14 cellular contexts compared by ENCODE assay signal in genomic region chr3:171860830-171861535, GRCh38. TPM values are rescaled to one million over a fixed set of nuclear protein-coding genes. Genes with fewer than 3 reads are reported as not detected.
DNase-seq lines count a peak whose midpoint lies in the region; TF ChIP-seq lines count a peak whose summit lies in the region.
"Had no signal": no experiment of that assay in that cellular context is flagged by ENCODE, and none has a peak within 500 bp of the region (broad histone marks: within the 10 kb centered on the region; RNA-seq: fewer than 3 reads in every experiment).

No MANE protein-coding gene starts in this region.

- H4K91ac ChIP-seq in neuronal stem cell (ENCODE audit: low read depth, low read length, poor library complexity), result no peak overlapping the region

- peaks cover 0 to 3% of the 10 kb centered on the region in 2 donors for H3K9me3 ChIP-seq in neuronal stem cell (replicated peaks in 1 of 2; ENCODE audit: control insufficient read depth in 2 of 2, insufficient read depth in 1 of 2, low read depth in 1 of 2, low read length in 2 of 2)
- H3K9me3 ChIP-seq: BE2C had no signal

- H3K9ac ChIP-seq in neuronal stem cell (ENCODE audit: low read depth, low read length, poor library complexity), result no peak overlapping the region

- no peaks in the 10 kb centered on the region for H3K79me1 ChIP-seq in neuronal stem cell (ENCODE audit: low read depth, low read length)

- H2BK15ac ChIP-seq in neuronal stem cell (ENCODE audit: low read length), result no peak overlapping the region

- H3K14ac ChIP-seq in neuronal stem cell (ENCODE audit: low read length), result no peak overlapping the region

- POLR2A ChIA-PET in BJ (lab: Charles Lee), result interaction anchor here (0.6 kb wide), 1 partner anchor 176 kb away, joined by 4 read pairs; no protein-coding TSS in a partner anchor

- H2AK5ac ChIP-seq in neuronal stem cell (ENCODE audit: low read depth, low read length), result no peak overlapping the region

- peak overlapping the region; percentile 42 for H2AFZ ChIP-seq in neuronal stem cell (ENCODE audit: low read length)

- peaks cover 4 to 6% of the 10 kb centered on the region in 2 donors for H3K4me1 ChIP-seq in neuronal stem cell (ENCODE audit: control insufficient read depth in 2 of 2, insufficient read depth in 1 of 2, low read depth in 1 of 2, low read length in 2 of 2)
- H3K4me1 ChIP-seq: BE2C had no signal

- no peak overlapping the region for H3K27ac ChIP-seq in neuronal stem cell (replicated peaks; ENCODE audit: low read length)

- no peak overlapping the region for H2BK5ac ChIP-seq in neuronal stem cell (ENCODE audit: low read length)

- H3K18ac ChIP-seq in neuronal stem cell (ENCODE audit: low read length), result no peak overlapping the region

- no peak for TF ChIP-seq POLR2A in erythroblast (IDR thresholded peaks at IDR 0.05; ENCODE audit: low read length)

- H3K23ac ChIP-seq in neuronal stem cell (ENCODE audit: low read depth, low read length, poor library complexity), result no peak overlapping the region

- H3K36me3 ChIP-seq in BJ (ENCODE audit: control insufficient read depth, insufficient read depth, low read length) (no peaks in the 10 kb centered on the region), neuronal stem cell (replicated peaks in 1 of 2; ENCODE audit: control insufficient read depth in 2 of 2, insufficient read depth in 2 of 2, low read length in 2 of 2) (no peaks in the 10 kb centered on the region)
- H3K36me3 ChIP-seq: BE2C had no signal

- no peak for TF ChIP-seq CTCF in BJ (IDR thresholded peaks at IDR 0.05; ENCODE audit: insufficient read depth, low read depth, low read length)

- no peak overlapping the region for H4K8ac ChIP-seq in neuronal stem cell (ENCODE audit: low read depth, low read length)

- no peak overlapping the region for H2BK120ac ChIP-seq in neuronal stem cell (ENCODE audit: low read depth, low read length)

- H3K4me3 ChIP-seq in BJ (ENCODE audit: low read depth, low read length), result no peak overlapping the region
- no peak overlapping the region for H3K4me3 ChIP-seq in neuronal stem cell (ENCODE audit: low read length in 2 of 2)

- peak; percentile 75 for DNase-seq in BJ (ENCODE audit: low read depth)
- DNase-seq in RPMI7951 (ENCODE audit: low read depth), result peak; percentile 78
- peak; percentile 72 for DNase-seq in fibroblast of the conjunctiva (ENCODE audit: low read depth)
- DNase-seq in neuronal stem cell (ENCODE audit: low spot score), result no peak
- DNase-seq in NCI-H1436 (lab: John Stamatoyannopoulos, UW), result no peak
- no peak for DNase-seq in erythroblast (lab: John Stamatoyannopoulos, UW)
- no peak for DNase-seq in activated gamma-delta T cell (lab: John Stamatoyannopoulos, UW)
- no peak for DNase-seq in NK-92 treated with Interleukin-12 subunit alpha and Interleukin-12 subunit beta, amount 100 ng/mL, for 24 hours (lab: John Stamatoyannopoulos, UW)
- DNase-seq: BE2C, MM.1S, NCI-H526 treated with DMSO at 0.1 percent for 48 hours, SW 1271 had no signal

- CTCF ChIA-PET in BJ (lab: Yijun Ruan, JAX), result interaction anchor here (0.7 to 1.0 kb wide), 3 partner anchors 12 to 27 kb away, joined by 3 to 4 read pairs (median 4); no protein-coding TSS in a partner anchor

- WGBS in neuronal stem cell (ENCODE audit: extremely low coverage in 2 of 2, insufficient read length in 2 of 2, insufficient replicate concordance in 1 of 2), 2 donors, result no CpG with 5 or more reads among the region's 6 CpGs

- H2BK12ac ChIP-seq in neuronal stem cell (ENCODE audit: low read length), result no peak overlapping the region

- no peak overlapping the region for H3K4me2 ChIP-seq in neuronal stem cell (ENCODE audit: insufficient read depth, low read length, poor library complexity, severe bottlenecking)

- H3K4ac ChIP-seq in neuronal stem cell (ENCODE audit: low read length), result no peak overlapping the region

- no peaks in the 10 kb centered on the region for H3K27me3 ChIP-seq in BJ (ENCODE audit: control insufficient read depth, insufficient read depth, low read length)
- no peaks in the 10 kb centered on the region for H3K27me3 ChIP-seq in neuronal stem cell (ENCODE audit: control insufficient read depth in 3 of 3, insufficient read depth in 3 of 3, low read depth in 1 of 3, low read length in 3 of 3)
- H3K27me3 ChIP-seq: BE2C had no signal

RNA-seq across cellular contexts. Expression of gene TMEM212, which starts 17.8 kb away (rescaled TPM):
- polyA plus RNA-seq in BJ (2011; rRNA removed), result not detected in 2 replicates
- not detected in 2 replicates for polyA minus RNA-seq in BJ (2011; rRNA and poly(A)+ RNA removed)
- total RNA-seq in RPMI7951 (2014; rRNA removed; shearing (Covaris generic)), result not detected in 2 replicates
- not detected for polyA plus RNA-seq in neuronal stem cell (2013, experiment 1 of 2)
- not detected for polyA plus RNA-seq in neuronal stem cell (2013, experiment 2 of 2)
- total RNA-seq: renal cortical epithelial cell had no signal
- polyA plus RNA-seq: adipose tissue had no signal

RNA-seq across cellular contexts. Expression of gene PLD1, which starts 50.7 kb away (rescaled TPM):
- 6.4 and 10.5 TPM in 2 replicates for polyA plus RNA-seq in BJ (2011; rRNA removed)
- 12.8 and 13.2 TPM in 2 replicates for polyA minus RNA-seq in BJ (2011; rRNA and poly(A)+ RNA removed)
- total RNA-seq in RPMI7951 (2014; rRNA removed; shearing (Covaris generic)), result 9.7 and 10.9 TPM in 2 replicates
- 1.6 TPM for polyA plus RNA-seq in neuronal stem cell (2013, experiment 1 of 2)
- polyA plus RNA-seq in neuronal stem cell (2013, experiment 2 of 2), result 0.36 TPM

Comparison
In these comparisons a context has a peak if more than half of its experiments do, and no peak if none do; other contexts are left out.
1. DNase-seq: peak in BJ (single experiment), RPMI7951 (single experiment) and fibroblast of the conjunctiva (single experiment); none in neuronal stem cell (single experiment), NCI-H1436 (single experiment), erythroblast (0 of 2), activated gamma-delta T cell (single experiment) and NK-92 treated with Interleukin-12 subunit alpha and Interleukin-12 subunit beta, amount 100 ng/mL, for 24 hours (single experiment).